7 cellular contexts compared by ENCODE assay signal in the genomic region with DNA sequence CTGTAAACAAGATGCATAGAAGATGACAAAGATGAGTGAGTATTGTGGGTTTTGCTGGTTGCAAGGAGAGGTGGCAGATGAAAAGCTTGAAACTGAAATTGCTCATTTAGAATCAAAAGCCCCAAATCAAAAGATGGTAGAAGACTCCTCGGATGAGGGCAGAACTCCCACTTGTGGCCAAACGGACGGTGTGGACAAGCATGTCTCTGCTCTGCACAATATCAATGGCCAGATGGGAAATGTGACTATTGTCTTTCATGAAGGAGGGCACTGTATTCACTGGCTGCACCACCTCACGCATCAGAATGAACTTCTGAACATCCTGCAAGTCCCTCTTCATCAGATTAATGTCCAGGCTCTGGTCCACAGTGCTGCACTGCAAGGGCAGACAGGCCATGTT.
"Had no signal": no experiment of that assay in that cellular context is flagged by ENCODE, and none has a peak within 500 bp of the region (broad histone marks: within the 10 kb centered on the region; RNA-seq: fewer than 3 reads in every experiment).

No MANE protein-coding gene starts in this region.

- H3K36me3 Mint-ChIP-seq: IgD-negative memory B cell had no signal

- ATAC-seq: HCT116, HepG2 had no signal

- H3K9me3 Mint-ChIP-seq: HFFc6 had no signal

- H3K4me3 Mint-ChIP-seq: HFFc6, IgD-negative memory B cell had no signal

- DNase-seq: GM23248, GOT3, H7, HFFc6 had no signal

- H3K27ac Mint-ChIP-seq: HFFc6, IgD-negative memory B cell had no signal

- H3K4me1 Mint-ChIP-seq: IgD-negative memory B cell had no signal
